ENCODE assay signal across 12 cellular contexts in the genomic region with DNA sequence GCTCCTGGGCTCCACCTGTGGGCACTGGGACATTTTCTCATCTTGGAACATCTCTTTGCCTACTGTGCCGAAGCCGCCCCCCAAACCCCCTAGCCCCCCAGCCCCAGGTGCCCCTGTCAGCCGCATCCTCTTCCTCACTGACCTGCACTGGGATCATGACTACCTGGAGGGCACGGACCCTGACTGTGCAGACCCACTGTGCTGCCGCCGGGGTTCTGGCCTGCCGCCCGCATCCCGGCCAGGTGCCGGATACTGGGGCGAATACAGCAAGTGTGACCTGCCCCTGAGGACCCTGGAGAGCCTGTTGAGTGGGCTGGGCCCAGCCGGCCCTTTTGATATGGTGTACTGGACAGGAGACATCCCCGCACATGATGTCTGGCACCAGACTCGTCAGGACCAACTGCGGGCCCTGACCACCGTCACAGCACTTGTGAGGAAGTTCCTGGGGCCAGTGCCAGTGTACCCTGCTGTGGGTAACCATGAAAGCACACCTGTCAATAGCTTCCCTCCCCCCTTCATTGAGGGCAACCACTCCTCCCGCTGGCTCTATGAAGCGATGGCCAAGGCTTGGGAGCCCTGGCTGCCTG. TPM values are rescaled to one million over a fixed set of nuclear protein-coding genes. Genes with fewer than 3 reads are reported as not detected.
DNase-seq lines count a peak whose midpoint lies in the region; ATAC-seq and TF ChIP-seq lines count a peak whose summit lies in the region.
"Had no signal": no experiment of that assay in that cellular context is flagged by ENCODE, and none has a peak within 500 bp of the region (broad histone marks: within the 10 kb centered on the region; RNA-seq: fewer than 3 reads in every experiment).

No MANE protein-coding gene starts in this region.

- H3K79me1 ChIP-seq in mesenchymal stem cell (replicated peaks; ENCODE audit: low read length, poor library complexity, severe bottlenecking): peaks cover 12% of the 10 kb centered on the region

- DNase-seq in left ventricle myocardium inferior: no peak
- no peak for DNase-seq in right atrium auricular region (ENCODE audit: low spot score)
- no peak for DNase-seq in activated naive CD8-positive, alpha-beta T cell treated with anti-CD3 and anti-CD28 coated beads, Interleukin-2, amount 50 U/mL, for 24 hours
- DNase-seq in mesenchymal stem cell: no peak
- peak in 1 of 2 donors; percentile 81 for DNase-seq in upper lobe of left lung
- no peak for DNase-seq in stimulated activated CD4-positive, alpha-beta T cell treated with anti-CD3 and anti-CD28 coated beads, Interleukin-2, amount 100 ng/mL, for 24 hours
- DNase-seq in activated gamma-delta T cell treated with Interleukin-2 at 50 U/mL for 16 hours: no peak
- DNase-seq: DMS153, HCEC 1CT, NCI-H1694, nucleus accumbens had no signal

- H3K4ac ChIP-seq in mesenchymal stem cell (ENCODE audit: low read depth in 1 of 2, low read length in 2 of 2): no peak overlapping the region

- H3K4me1 ChIP-seq in left ventricle myocardium inferior (peaks cover 28% of the 10 kb centered on the region), right atrium auricular region (peaks cover 0 to 22% of the 10 kb centered on the region in 2 donors), mesenchymal stem cell (ENCODE audit: control insufficient read depth, insufficient read depth, low read depth, low read length) (peaks cover 15% of the 10 kb centered on the region), upper lobe of left lung (peaks cover 29 to 49% (median 33%) of the 10 kb centered on the region in 4 donors)

- H3K27ac ChIP-seq in left ventricle myocardium inferior (replicated peaks) (peak overlapping the region; percentile 94), right atrium auricular region (no peak overlapping the region), mesenchymal stem cell (ENCODE audit: low read length, poor library complexity, severe bottlenecking) (no peak overlapping the region), upper lobe of left lung (peak overlapping the region; percentile 88 to 96 (median 92))

- H2AK5ac ChIP-seq in mesenchymal stem cell (ENCODE audit: low read length, severe bottlenecking): no peak overlapping the region

- H3K27me3 ChIP-seq in left ventricle myocardium inferior (ENCODE audit: low read depth): no peaks in the 10 kb centered on the region
- no peaks in the 10 kb centered on the region for H3K27me3 ChIP-seq in right atrium auricular region
- no peaks in the 10 kb centered on the region for H3K27me3 ChIP-seq in mesenchymal stem cell (ENCODE audit: control insufficient read depth in 1 of 2, insufficient read depth in 1 of 2, low read length in 2 of 2)
- H3K27me3 ChIP-seq in upper lobe of left lung: no peaks in the 10 kb centered on the region

- peak overlapping the region; percentile 86 for H3K4me3 Mint-ChIP-seq in activated naive CD8-positive, alpha-beta T cell treated with anti-CD3 and anti-CD28 coated beads, Interleukin-2, amount 50 U/mL, for 24 hours

- H2BK5ac ChIP-seq in mesenchymal stem cell (ENCODE audit: low read depth, low read length, poor library complexity, severe bottlenecking): no peak overlapping the region

- H3K9me3 ChIP-seq in left ventricle myocardium inferior (replicated peaks) (no peaks in the 10 kb centered on the region), right atrium auricular region (no peaks in the 10 kb centered on the region), mesenchymal stem cell (ENCODE audit: control insufficient read depth, low read length) (no peaks in the 10 kb centered on the region), upper lobe of left lung (no peaks in the 10 kb centered on the region)

- no peak overlapping the region for H3K18ac ChIP-seq in mesenchymal stem cell (ENCODE audit: low read depth in 1 of 2, low read length in 2 of 2)

- WGBS in mesenchymal stem cell: 98% methylated on average over 18 of the region's 18 CpGs
- 94 to 97% methylated on average over 6 to 12 of the region's 18 CpGs for WGBS in upper lobe of left lung, 2 donors

- H3K4me1 Mint-ChIP-seq in activated naive CD8-positive, alpha-beta T cell treated with anti-CD3 and anti-CD28 coated beads, Interleukin-2, amount 50 U/mL, for 24 hours: peaks cover 39% of the 10 kb centered on the region

- H3K9me3 Mint-ChIP-seq in activated naive CD8-positive, alpha-beta T cell treated with anti-CD3 and anti-CD28 coated beads, Interleukin-2, amount 50 U/mL, for 24 hours: no peaks in the 10 kb centered on the region

- H3K4me2 ChIP-seq in mesenchymal stem cell (ENCODE audit: low read length, poor library complexity, severe bottlenecking): no peak overlapping the region

- TF ChIP-seq EP300 in upper lobe of left lung (IDR thresholded peaks at IDR 0.05): no peak

- peak overlapping the region; percentile 92 for H3K9ac ChIP-seq in mesenchymal stem cell (ENCODE audit: low read length)

- TF ChIP-seq POLR2A in upper lobe of left lung (IDR thresholded peaks at IDR 0.05): no peak

- TF ChIP-seq CTCF in left ventricle myocardium inferior (IDR thresholded peaks at IDR 0.05; ENCODE audit: borderline replicate concordance) (no peak), right atrium auricular region (IDR thresholded peaks at IDR 0.05) (no peak), upper lobe of left lung (IDR thresholded peaks at IDR 0.05) (no peak)

- H2BK15ac ChIP-seq in mesenchymal stem cell (ENCODE audit: low read depth, poor library complexity, severe bottlenecking): peak overlapping the region; percentile 20

- no peak for ATAC-seq in activated naive CD8-positive, alpha-beta T cell treated with anti-CD3 and anti-CD28 coated beads, Interleukin-2, amount 50 U/mL, for 24 hours
- ATAC-seq in upper lobe of left lung (ENCODE audit: low FRiP score in 2 of 2) (no peak), GM18517 (IDR thresholded peaks at IDR 0.05; ENCODE audit: unreplicated experiment) (no peak)

- H3K4me3 ChIP-seq in left ventricle myocardium inferior (peak overlapping the region; percentile 93), right atrium auricular region (peak overlapping the region in 1 of 2 donors; percentile 86), mesenchymal stem cell (ENCODE audit: insufficient read depth in 1 of 2, low read depth in 1 of 2, low read length in 2 of 2) (peak overlapping the region in 1 of 2 experiments; percentile 98), upper lobe of left lung (peak overlapping the region in 3 of 4 donors; percentile 68 to 88 (median 83))

- H3K14ac ChIP-seq in mesenchymal stem cell (ENCODE audit: low read length in 2 of 2): no peak overlapping the region

- H2BK120ac ChIP-seq in mesenchymal stem cell (ENCODE audit: low read depth, low read length): no peak overlapping the region

- H3K27me3 Mint-ChIP-seq in activated naive CD8-positive, alpha-beta T cell treated with anti-CD3 and anti-CD28 coated beads, Interleukin-2, amount 50 U/mL, for 24 hours: no peaks in the 10 kb centered on the region

- peaks cover 5% of the 10 kb centered on the region for H3K36me3 Mint-ChIP-seq in activated naive CD8-positive, alpha-beta T cell treated with anti-CD3 and anti-CD28 coated beads, Interleukin-2, amount 50 U/mL, for 24 hours (ENCODE audit: low read depth)

- no peak overlapping the region for H3K23ac ChIP-seq in mesenchymal stem cell (ENCODE audit: low read length in 2 of 2)

- H4K91ac ChIP-seq in mesenchymal stem cell (ENCODE audit: low read length): peak overlapping the region; percentile 64

- peak overlapping the region; percentile 49 for H3K27ac Mint-ChIP-seq in activated naive CD8-positive, alpha-beta T cell treated with anti-CD3 and anti-CD28 coated beads, Interleukin-2, amount 50 U/mL, for 24 hours

- peak overlapping the region in 1 of 2 experiments; percentile 7 for H2BK12ac ChIP-seq in mesenchymal stem cell (ENCODE audit: low read length in 2 of 2)

- no peak overlapping the region for H4K8ac ChIP-seq in mesenchymal stem cell (ENCODE audit: low read length)

- intact Hi-C loops in left ventricle myocardium inferior (cut with micrococcal nuclease): no loop called here

- H3K36me3 ChIP-seq in left ventricle myocardium inferior: peaks cover 29% of the 10 kb centered on the region
- peaks cover 31% of the 10 kb centered on the region for H3K36me3 ChIP-seq in right atrium auricular region
- peaks cover 34 to 37% of the 10 kb centered on the region in 2 experiments for H3K36me3 ChIP-seq in mesenchymal stem cell (ENCODE audit: control insufficient read depth in 1 of 2, insufficient read depth in 2 of 2, low read depth in 1 of 2, low read length in 2 of 2)
- H3K36me3 ChIP-seq in upper lobe of left lung: peaks cover 3 to 35% (median 9%) of the 10 kb centered on the region in 4 donors

- H2AFZ ChIP-seq in mesenchymal stem cell (ENCODE audit: low read depth, low read length): no peak overlapping the region

RNA-seq across cellular contexts. Expression of a gene that starts 1.4 kb away (rescaled TPM):
- 49.7 TPM for total RNA-seq in left ventricle myocardium inferior
- 10 to 100 TPM; 44.5 to 71.7 TPM for total RNA-seq in right atrium auricular region
- 60.0 TPM for polyA plus RNA-seq in mesenchymal stem cell (2013, experiment 1 of 2)
- polyA plus RNA-seq in mesenchymal stem cell (2013, experiment 2 of 2): 61.3 TPM
- 10 to 100 TPM; 25.3 to 62.9 (median 53.9) TPM for total RNA-seq in upper lobe of left lung

RNA-seq across cellular contexts. Expression of a gene that starts 27.3 kb away (rescaled TPM):
- total RNA-seq in left ventricle myocardium inferior (75.5 TPM), right atrium auricular region (10 to 100 TPM; 79.8 to 80.9 TPM), upper lobe of left lung (10 to 100 TPM; 30.4 to 66.8 (median 40.0) TPM)
- 21.2 TPM for polyA plus RNA-seq in mesenchymal stem cell (2013, experiment 1 of 2)
- polyA plus RNA-seq in mesenchymal stem cell (2013, experiment 2 of 2): 19.9 TPM

RNA-seq across cellular contexts. Expression of a gene that starts 49.1 kb away (rescaled TPM):
- total RNA-seq in left ventricle myocardium inferior (0.44 TPM), right atrium auricular region (under 1 TPM in 1 of 2 donors, not detected in 1; 0.20 TPM), upper lobe of left lung (1 to 10 TPM in 5 of 6 donors, under 1 TPM in 1; 0.67 to 3.6 (median 2.6) TPM)
- 0.43 TPM for polyA plus RNA-seq in mesenchymal stem cell (2013, experiment 1 of 2)
- 0.41 TPM for polyA plus RNA-seq in mesenchymal stem cell (2013, experiment 2 of 2)

Comparison
In these comparisons a context has a peak if more than half of its experiments do, and no peak if none do; other contexts are left out.
1. H3K27ac ChIP-seq: peak in left ventricle myocardium inferior (single experiment) and upper lobe of left lung (4 of 4); none in right atrium auricular region (0 of 2) and mesenchymal stem cell (single experiment).